ENCODE assay signal across 1 cellular context in genomic region chr5:150144876-150145275, GRCh38.
TF ChIP-seq lines count a peak whose summit lies in the region.

No MANE protein-coding gene starts in this region.

TF ChIP-seq in IMR-90, 13 proteins besides CTCF, POLR2A, EP300 and RAD21:
- TF ChIP-seq MXI1 (IDR thresholded peaks at IDR 0.05; ENCODE audit: borderline replicate concordance, low read depth, low read length), result no peak
- TF ChIP-seq, protein P1, sequence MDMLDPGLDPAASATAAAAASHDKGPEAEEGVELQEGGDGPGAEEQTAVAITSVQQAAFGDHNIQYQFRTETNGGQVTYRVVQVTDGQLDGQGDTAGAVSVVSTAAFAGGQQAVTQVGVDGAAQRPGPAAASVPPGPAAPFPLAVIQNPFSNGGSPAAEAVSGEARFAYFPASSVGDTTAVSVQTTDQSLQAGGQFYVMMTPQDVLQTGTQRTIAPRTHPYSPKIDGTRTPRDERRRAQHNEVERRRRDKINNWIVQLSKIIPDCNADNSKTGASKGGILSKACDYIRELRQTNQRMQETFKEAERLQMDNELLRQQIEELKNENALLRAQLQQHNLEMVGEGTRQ (IDR thresholded peaks at IDR 0.05; ENCODE audit: low read depth, low read length), result no peak
- TF ChIP-seq MAZ (IDR thresholded peaks at IDR 0.05; ENCODE audit: borderline replicate concordance, low read depth, low read length), result no peak
- no peak for TF ChIP-seq CHD1 (IDR thresholded peaks at IDR 0.05; ENCODE audit: low read depth, low read length)
TF ChIP-seq in IMR-90: peak in this region for 0.
